10 cellular contexts compared by ENCODE assay signal in genomic region chr2:9099341-9099751, GRCh38.
DNase-seq lines count a peak whose midpoint lies in the region; ATAC-seq, FAIRE-seq and TF ChIP-seq lines count a peak whose summit lies in the region.
"Had no signal": no experiment of that assay in that cellular context is flagged by ENCODE, and none has a peak within 500 bp of the region (broad histone marks: within the 10 kb centered on the region; RNA-seq: fewer than 3 reads in every experiment).

No MANE protein-coding gene starts in this region.

- H3K36me3 ChIP-seq in endothelial cell of umbilical vein (ENCODE audit: control insufficient read depth in 2 of 2, extremely low read depth in 1 of 2, insufficient read depth in 2 of 2, low read length in 2 of 2) = no peaks in the 10 kb centered on the region

- ATAC-seq in HG03378 (IDR thresholded peaks at IDR 0.05; ENCODE audit: unreplicated experiment) = peak; percentile 77

- H3K4me3 ChIP-seq in AG04450 (ENCODE audit: low read depth, low read length) (no peak overlapping the region), endothelial cell of umbilical vein (replicated peaks in 1 of 3; ENCODE audit: insufficient read depth in 1 of 3, low read depth in 1 of 3, low read length in 3 of 3) (no peak overlapping the region)

- no peak for DNase-seq in AG04450 (ENCODE audit: low read depth, low spot score)
- DNase-seq in GM19239 (ENCODE audit: insufficient read length, low spot score) = peak; percentile 58
- no peak for DNase-seq in endothelial cell of umbilical vein (ENCODE audit: low read depth, low spot score)
- no peak for DNase-seq in pons (ENCODE audit: low spot score)
- no peak for DNase-seq in immature natural killer cell
- no peak for DNase-seq in NCI-H1930 (lab: John Stamatoyannopoulos, UW)
- no peak for DNase-seq in AML-193 (lab: John Stamatoyannopoulos, UW)
- DNase-seq: midbrain, trophoblast cell had no signal

- no peaks in the 10 kb centered on the region for H4K20me1 ChIP-seq in endothelial cell of umbilical vein (replicated peaks; ENCODE audit: control insufficient read depth, extremely low read depth, insufficient read depth, low read length)

- H3K27ac ChIP-seq in AG04450 (ENCODE audit: low read depth, low read length) (peak overlapping the region; percentile 77), endothelial cell of umbilical vein (ENCODE audit: insufficient read depth, low read depth, low read length) (no peak overlapping the region)

- no peak overlapping the region for H3K4me2 ChIP-seq in endothelial cell of umbilical vein (ENCODE audit: insufficient read depth, low read length)

- no peak for TF ChIP-seq CTCF in AG04450 (IDR thresholded peaks at IDR 0.05; ENCODE audit: low read depth, low read length)
- TF ChIP-seq CTCF in endothelial cell of umbilical vein (IDR thresholded peaks at IDR 0.05; ENCODE audit: extremely low read depth in 1 of 2, insufficient read depth in 1 of 2, low read depth in 1 of 2, low read length in 2 of 2) = no peak

- no peaks in the 10 kb centered on the region for H3K9me1 ChIP-seq in endothelial cell of umbilical vein (replicated peaks; ENCODE audit: control insufficient read depth, extremely low read depth, insufficient read depth, low read length)

- no TSS peak for BruUV-seq in endothelial cell of umbilical vein (replicated peaks; lab: Mats Ljungman, UMichigan)

- H3K4me3 Mint-ChIP-seq in immature natural killer cell = peak overlapping the region in 1 of 5 donors; percentile 25

- POLR2A ChIA-PET in AG04450 (lab: Yijun Ruan, JAX) = no interaction called here
- POLR2A ChIA-PET in endothelial cell of umbilical vein (lab: Charles Lee) = no interaction called here

- no peak for TF ChIP-seq POLR2A in endothelial cell of umbilical vein (IDR thresholded peaks at IDR 0.05; ENCODE audit: low read depth, low read length)

- peaks cover 4 to 7% of the 10 kb centered on the region in 2 donors for H3K4me1 Mint-ChIP-seq in immature natural killer cell

- H3K4me1 ChIP-seq in endothelial cell of umbilical vein (ENCODE audit: control insufficient read depth, extremely low read depth, insufficient read depth, low read length) = no peaks in the 10 kb centered on the region

- no peaks in the 10 kb centered on the region for H3K36me3 Mint-ChIP-seq in immature natural killer cell

- H3K9ac ChIP-seq in endothelial cell of umbilical vein (replicated peaks; ENCODE audit: extremely low read depth, insufficient read depth, low read length) = no peak overlapping the region

- H3K27me3 ChIP-seq in AG04450 (ENCODE audit: control insufficient read depth, insufficient read depth, low read length) (no peaks in the 10 kb centered on the region), endothelial cell of umbilical vein (ENCODE audit: control insufficient read depth in 2 of 2, insufficient read depth in 2 of 2, low read length in 2 of 2) (no peaks in the 10 kb centered on the region)

- dilution Hi-C loops in endothelial cell of umbilical vein (cut with MboI; ENCODE audit: extremely low pct_ligation_motif_present, low sequenced_read_pairs) = no loop called here

- peaks cover 0 to 8% (median 3%) of the 10 kb centered on the region in 3 donors for H3K27me3 Mint-ChIP-seq in immature natural killer cell (ENCODE audit: low read depth in 3 of 3)

- peak overlapping the region in 1 of 6 donors; percentile 29 for H3K27ac Mint-ChIP-seq in immature natural killer cell

- FAIRE-seq in GM19239 (lab: Jason Lieb, UNC) (peak; percentile 87), endothelial cell of umbilical vein (lab: Jason Lieb, UNC) (no peak)

- peaks cover under 1% of the 10 kb centered on the region; the same call in 1 of the 2 replicates for H3K9me3 ChIP-seq in AG04450 (ENCODE audit: control insufficient read depth, insufficient read depth, low read length)
- no peaks in the 10 kb centered on the region for H3K9me3 ChIP-seq in endothelial cell of umbilical vein (replicated peaks; ENCODE audit: control insufficient read depth, insufficient read depth, low read length)

- H3K9me3 Mint-ChIP-seq in immature natural killer cell = peaks cover 0 to 2% (median 0%) of the 10 kb centered on the region in 6 donors

- intact Hi-C loops in endothelial cell of umbilical vein (cut with micrococcal nuclease) = no loop called here

- no peaks in the 10 kb centered on the region for H3K79me2 ChIP-seq in endothelial cell of umbilical vein (ENCODE audit: control insufficient read depth, insufficient read depth, low read length)

- H2AFZ ChIP-seq in endothelial cell of umbilical vein (ENCODE audit: low read depth, low read length) = peak overlapping the region; percentile 32

- CTCF ChIA-PET in AG04450 (lab: Charles Lee) = interaction anchor here (1.0 kb wide), 1 partner anchor 12 kb away, joined by 3 read pairs; no protein-coding TSS in a partner anchor
- CTCF ChIA-PET in endothelial cell of umbilical vein (lab: Charles Lee) = interaction anchor here (1.9 kb wide), 1 partner anchor 226 kb away, joined by 6 read pairs; no protein-coding TSS in a partner anchor

TF ChIP-seq in endothelial cell of umbilical vein, 7 proteins besides CTCF, POLR2A, EP300 and RAD21:
- TF ChIP-seq MAX (IDR thresholded peaks at IDR 0.05; ENCODE audit: insufficient read depth, insufficient read length) = no peak
- TF ChIP-seq JUN (IDR thresholded peaks at IDR 0.05; ENCODE audit: borderline replicate concordance, insufficient read depth, insufficient read length, low read depth) = no peak
- no peak for TF ChIP-seq EZH2 (IDR thresholded peaks at IDR 0.05; ENCODE audit: borderline replicate concordance, low read depth, low read length, severe bottlenecking)
- no peak for TF ChIP-seq FOS (IDR thresholded peaks at IDR 0.05; ENCODE audit: borderline replicate concordance, insufficient read depth, low read length)
- TF ChIP-seq GATA2 (IDR thresholded peaks at IDR 0.05; ENCODE audit: insufficient read depth, insufficient read length, low read depth, low read length) = no peak
- TF ChIP-seq POLR2AphosphoS5 (IDR thresholded peaks at IDR 0.05; ENCODE audit: insufficient read depth, low read depth, low read length) = no peak
- TF ChIP-seq MYC (IDR thresholded peaks at IDR 0.05; ENCODE audit: low read depth, low read length) = no peak
